In genomic region chr1:23796466-23797271, GRCh38 we compare ENCODE assay signal across 13 cellular contexts. TPM values are rescaled to one million over a fixed set of nuclear protein-coding genes. Genes with fewer than 3 reads are reported as not detected.
A peak's percentile ranks its signal among the peaks of the same experiment; 100 is the strongest.
DNase-seq lines count a peak whose midpoint lies in the region; ATAC-seq and TF ChIP-seq lines count a peak whose summit lies in the region.
"Had no signal": no experiment of that assay in that cellular context is flagged by ENCODE, and none has a peak within 500 bp of the region (broad histone marks: within the 10 kb centered on the region; RNA-seq: fewer than 3 reads in every experiment).

No MANE protein-coding gene starts in this region.

- in situ Hi-C loops in Panc1 (cut with HindIII; ENCODE audit: low pct_unique_long_range_greater_than_20kb, low sequenced_read_pairs) = no loop called here

- H3K36me3 ChIP-seq in Panc1 (ENCODE audit: control insufficient read depth, insufficient read depth, low read length) (peaks cover 8% of the 10 kb centered on the region; the same call in 1 of the 2 replicates), neural progenitor cell (no peaks in the 10 kb centered on the region)

- peak overlapping the region in 1 of 2 experiments; percentile 13; a peak in 1 of 4 replicates for H3K4me3 ChIP-seq in Panc1 (ENCODE audit: low read depth in 2 of 2, low read length in 2 of 2)
- no peak overlapping the region for H3K4me3 ChIP-seq in choroid plexus epithelial cell (ENCODE audit: low read depth, low read length)
- H3K4me3 ChIP-seq in neural progenitor cell = no peak overlapping the region

- H3K4me3 Mint-ChIP-seq in neural progenitor cell = peak overlapping the region; percentile 30
- H3K4me3 Mint-ChIP-seq: activated naive CD4-positive, alpha-beta T cell treated with anti-CD3 and anti-CD28 coated beads, Interleukin-2, amount 50 U/mL, for 24 hours had no signal

- peaks cover 20% of the 10 kb centered on the region for H3F3A ChIP-seq in neural progenitor cell (ENCODE audit: low read depth)

- H2AFZ ChIP-seq in neural progenitor cell (replicated peaks) = no peak overlapping the region

- POLR2A ChIA-PET in Panc1 (lab: Charles Lee) = interaction anchor here (0.7 to 1.6 kb wide), 2 partner anchors 19 to 1443 kb away, joined by 3 to 4 read pairs; partner anchors contain the start of gene PITHD1

- H3K4me2 ChIP-seq in neural progenitor cell = no peak overlapping the region

- H3K27ac Mint-ChIP-seq in neural progenitor cell = no peak overlapping the region
- H3K27ac Mint-ChIP-seq: activated naive CD4-positive, alpha-beta T cell treated with anti-CD3 and anti-CD28 coated beads, Interleukin-2, amount 50 U/mL, for 24 hours had no signal

- H3K9me3 ChIP-seq in Panc1 (ENCODE audit: control insufficient read depth, insufficient read depth, low read depth, low read length) (no peaks in the 10 kb centered on the region), neural progenitor cell (ENCODE audit: low read depth) (no peaks in the 10 kb centered on the region)

- no peak overlapping the region for H3K9ac ChIP-seq in neural progenitor cell

- CTCF ChIA-PET in Panc1 (lab: Charles Lee) = interaction anchor here (0.6 to 1.3 kb wide), 4 partner anchors 19 to 120 kb away, joined by 3 to 6 read pairs (median 4); partner anchors contain the start of gene PITHD1

- peaks cover 53% of the 10 kb centered on the region for H3K4me1 ChIP-seq in Panc1 (ENCODE audit: control insufficient read depth, insufficient read depth, low read length)
- H3K4me1 ChIP-seq in neural progenitor cell = peaks cover 11% of the 10 kb centered on the region

- H3K27me3 ChIP-seq in Panc1 (ENCODE audit: control insufficient read depth, insufficient read depth, low read length) = no peaks in the 10 kb centered on the region
- H3K27me3 ChIP-seq in neural progenitor cell = peaks cover 9% of the 10 kb centered on the region

- ATAC-seq in Panc1 (peak; percentile 18), GM18520 (IDR thresholded peaks at IDR 0.05; ENCODE audit: unreplicated experiment) (no peak), HG03159 (IDR thresholded peaks at IDR 0.05; ENCODE audit: unreplicated experiment) (no peak)
- ATAC-seq in stimulated activated naive CD8-positive, alpha-beta T cell treated with anti-CD3 and anti-CD28 coated beads, Interleukin-15, Interleukin-2, amounts not matched to agents 100 U/mL and 50 U/mL, for 24 hours = no peak

- H3K79me2 ChIP-seq in neural progenitor cell (ENCODE audit: low read depth) = peaks cover 17% of the 10 kb centered on the region

- BruUV-seq in Panc1 (replicated peaks; lab: Mats Ljungman, UMichigan) = no TSS peak

- H3K4me1 Mint-ChIP-seq in neural progenitor cell = peaks cover 12% of the 10 kb centered on the region

- intact Hi-C loops in Panc1 (cut with micrococcal nuclease; ENCODE audit: unreplicated experiment) = no loop called here

- H3K9me3 Mint-ChIP-seq in neural progenitor cell = no peaks in the 10 kb centered on the region
- H3K9me3 Mint-ChIP-seq: activated naive CD4-positive, alpha-beta T cell treated with anti-CD3 and anti-CD28 coated beads, Interleukin-2, amount 50 U/mL, for 24 hours had no signal

- TF ChIP-seq CTCF in Panc1 (IDR thresholded peaks at IDR 0.05) (peak; percentile 80), choroid plexus epithelial cell (conservative IDR thresholded peaks at IDR 0.05; ENCODE audit: low read depth, low read length) (peak; percentile 3), neural progenitor cell (IDR thresholded peaks at IDR 0.05) (no peak)

- peak overlapping the region; percentile 25; the same call in 1 of the 2 replicates for H3K27ac ChIP-seq in Panc1 (ENCODE audit: low read length)
- no peak overlapping the region for H3K27ac ChIP-seq in neural progenitor cell

- DNase-seq in Daoy (ENCODE audit: low read depth) (peak; percentile 16), Panc1 (ENCODE audit: low read depth, low spot score) (no peak), choroid plexus epithelial cell (ENCODE audit: low read depth) (no peak), neural progenitor cell (ENCODE audit: low spot score) (no peak), H4 (ENCODE audit: low spot score) (no peak)
- no peak for DNase-seq in stimulated activated naive CD8-positive, alpha-beta T cell treated with anti-CD3 and anti-CD28 coated beads, Interleukin-15, Interleukin-2, amounts not matched to agents 100 U/mL and 50 U/mL, for 24 hours
- DNase-seq: activated CD8-positive, alpha-beta memory T cell treated with anti-CD3 and anti-CD28 coated beads for 24 hours; DMS79; MV-4-11; NCI-H446 treated with DMSO at 0.1 percent for 48 hours had no signal

- H4K20me1 ChIP-seq in neural progenitor cell (ENCODE audit: low read depth) = peaks cover 17% of the 10 kb centered on the region

- peaks cover 2% of the 10 kb centered on the region for H3K36me3 Mint-ChIP-seq in neural progenitor cell

- H3K27me3 Mint-ChIP-seq in neural progenitor cell (ENCODE audit: insufficient read depth, low read depth) = peaks cover 4% of the 10 kb centered on the region
- H3K27me3 Mint-ChIP-seq: activated naive CD4-positive, alpha-beta T cell treated with anti-CD3 and anti-CD28 coated beads, Interleukin-2, amount 50 U/mL, for 24 hours had no signal

RNA-seq across cellular contexts. Expression of gene GALE, which starts 3.9 kb away (rescaled TPM):
- total RNA-seq in Daoy (2014; rRNA removed; shearing (Covaris generic)) = 108 and 110 TPM in 2 replicates
- total RNA-seq in Panc1 (2021; ENCODE audit: unreplicated experiment) = 114 TPM
- 112 TPM for polyA plus RNA-seq in Panc1 (2012; ENCODE audit: insufficient read length)
- total RNA-seq in neural progenitor cell (ENCODE audit: low replicate concordance) = 15.6 and 24.2 TPM in 2 replicates
- 128 and 142 TPM in 2 replicates for total RNA-seq in H4 (2014; rRNA removed; shearing (Covaris generic))

RNA-seq across cellular contexts. Expression of gene LYPLA2, which starts 5.7 kb away (rescaled TPM):
- total RNA-seq in Daoy (2014; rRNA removed; shearing (Covaris generic)) = 103 and 113 TPM in 2 replicates
- 82.9 TPM for total RNA-seq in Panc1 (2021; ENCODE audit: unreplicated experiment)
- 106 TPM for polyA plus RNA-seq in Panc1 (2012; ENCODE audit: insufficient read length)
- 41.8 and 102 TPM in 2 replicates for total RNA-seq in neural progenitor cell (ENCODE audit: low replicate concordance)
- total RNA-seq in H4 (2014; rRNA removed; shearing (Covaris generic)) = 35.4 and 36.2 TPM in 2 replicates

RNA-seq across cellular contexts. Expression of gene PITHD1, which starts 18.5 kb away (rescaled TPM):
- total RNA-seq in Daoy (2014; rRNA removed; shearing (Covaris generic)) = 131 TPM in 2 replicates
- 48.9 TPM for total RNA-seq in Panc1 (2021; ENCODE audit: unreplicated experiment)
- 43.0 TPM for polyA plus RNA-seq in Panc1 (2012; ENCODE audit: insufficient read length)
- 63.7 and 72.5 TPM in 2 replicates for total RNA-seq in neural progenitor cell (ENCODE audit: low replicate concordance)
- total RNA-seq in H4 (2014; rRNA removed; shearing (Covaris generic)) = 46.5 and 51.4 TPM in 2 replicates

RNA-seq across cellular contexts. Expression of gene HMGCL, which starts 28.6 kb away (rescaled TPM):
- 20.5 and 27.0 TPM in 2 replicates for total RNA-seq in Daoy (2014; rRNA removed; shearing (Covaris generic))
- total RNA-seq in Panc1 (2021; ENCODE audit: unreplicated experiment) (30.8 TPM), neural progenitor cell (ENCODE audit: low replicate concordance) (20.7 and 30.7 TPM in 2 replicates)
- polyA plus RNA-seq in Panc1 (2012; ENCODE audit: insufficient read length) = 34.1 TPM
- total RNA-seq in H4 (2014; rRNA removed; shearing (Covaris generic)) = 34.0 and 34.5 TPM in 2 replicates

RNA-seq across cellular contexts. Expression of gene ELOA, which starts 53.4 kb away (rescaled TPM):
- total RNA-seq in Daoy (2014; rRNA removed; shearing (Covaris generic)) = 83.0 and 85.5 TPM in 2 replicates
- total RNA-seq in Panc1 (2021; ENCODE audit: unreplicated experiment) (58.5 TPM), neural progenitor cell (ENCODE audit: low replicate concordance) (29.1 and 30.0 TPM in 2 replicates)
- 25.6 TPM for polyA plus RNA-seq in Panc1 (2012; ENCODE audit: insufficient read length)
- 38.3 and 48.1 TPM in 2 replicates for total RNA-seq in H4 (2014; rRNA removed; shearing (Covaris generic))
